8 cellular contexts compared by ENCODE assay signal in genomic region chr15:88911766-88912118, GRCh38. TPM values are rescaled to one million over a fixed set of nuclear protein-coding genes. Genes with fewer than 3 reads are reported as not detected.
DNase-seq lines count a peak whose midpoint lies in the region; ATAC-seq, FAIRE-seq and TF ChIP-seq lines count a peak whose summit lies in the region.

No MANE protein-coding gene starts in this region.

- 54 to 70% methylated on average over 5 of the region's 5 CpGs for WGBS in testis, 2 donors

- H3K36me3 ChIP-seq in Peyer's patch (no peaks in the 10 kb centered on the region), testis (ENCODE audit: low read depth, missing control alignments) (no peaks in the 10 kb centered on the region)

- ATAC-seq in GM18907 (IDR thresholded peaks at IDR 0.05; ENCODE audit: unreplicated experiment) (no peak), GM21526 (IDR thresholded peaks at IDR 0.05; ENCODE audit: low FRiP score, unreplicated experiment) (no peak)

- H3K9me3 ChIP-seq in Peyer's patch (no peaks in the 10 kb centered on the region), testis (no peaks in the 10 kb centered on the region)

- H3K27ac ChIP-seq in Peyer's patch (peak overlapping the region in 1 of 4 donors; percentile 79), testis (peak overlapping the region in 1 of 2 donors; percentile 82)

- H3K27me3 ChIP-seq in Peyer's patch (no peaks in the 10 kb centered on the region), testis (no peaks in the 10 kb centered on the region)

- TF ChIP-seq CTCF in Peyer's patch (IDR thresholded peaks at IDR 0.05) (no peak), fibroblast of the aortic adventitia (IDR thresholded peaks at IDR 0.05; ENCODE audit: insufficient read depth, low read length) (no peak), testis (IDR thresholded peaks at IDR 0.05) (no peak)

- H3K4me3 ChIP-seq in Peyer's patch (peak overlapping the region in 3 of 4 donors; percentile 65 to 74 (median 69)), fibroblast of the aortic adventitia (ENCODE audit: low read depth, low read length) (peak overlapping the region; percentile 77), testis (peak overlapping the region in 1 of 2 donors; percentile 82)

- intact Hi-C loops in testis (cut with DNase I; ENCODE audit: low total_unique reads), result no loop called here

- H3K4me1 ChIP-seq in Peyer's patch (no peaks in the 10 kb centered on the region), testis (peaks cover 12% of the 10 kb centered on the region)

- DNase-seq in Daoy (ENCODE audit: low read depth) (peak; percentile 32), Peyer's patch (no peak), fibroblast of the aortic adventitia (ENCODE audit: low read depth) (no peak), renal cortical epithelial cell (ENCODE audit: low read depth) (peak; percentile 69), testis (no peak), H54 (ENCODE audit: insufficient read length, low spot score) (no peak)

- no peak for TF ChIP-seq POLR2A in Peyer's patch (IDR thresholded peaks at IDR 0.05)
- no peak for TF ChIP-seq POLR2A in testis (IDR thresholded peaks at IDR 0.05)
- TF ChIP-seq POLR2A in H54 (IDR thresholded peaks at IDR 0.05; ENCODE audit: low read depth, low read length), result no peak

- no peak for FAIRE-seq in H54 (lab: Jason Lieb, UNC)

RNA-seq across cellular contexts. Expression of gene MFGE8, which starts 1.4 kb away (rescaled TPM):
- total RNA-seq in Daoy (2014; rRNA removed; shearing (Covaris generic)), result 13.9 and 14.9 TPM in 2 replicates
- 100 to 1,000 TPM in 1 of 4 donors, 10 to 100 TPM in 3; 51.8 to 156 (median 78.3) TPM for total RNA-seq in Peyer's patch
- total RNA-seq in fibroblast of the aortic adventitia (ENCODE audit: low replicate concordance), result 59.5 and 217 TPM in 2 replicates
- 66.0 and 71.6 TPM in 2 replicates for total RNA-seq in renal cortical epithelial cell
- 100 to 1,000 TPM; 163 to 260 TPM for total RNA-seq in testis
- polyA plus RNA-seq in testis (ENCODE audit: insufficient read depth, low read depth, low replicate concordance), result 137 TPM

RNA-seq across cellular contexts. Expression of gene HAPLN3, which starts 16.4 kb away (rescaled TPM):
- total RNA-seq in Daoy (2014; rRNA removed; shearing (Covaris generic)), result 5.6 and 6.6 TPM in 2 replicates
- total RNA-seq in Peyer's patch (10 to 100 TPM in 1 of 4 donors, 1 to 10 TPM in 3; 3.7 to 21.5 (median 5.6) TPM), fibroblast of the aortic adventitia (ENCODE audit: low replicate concordance) (2.8 and 14.6 TPM in 2 replicates), renal cortical epithelial cell (4.7 and 6.6 TPM in 2 replicates), testis (1 to 10 TPM; 4.8 to 5.0 TPM)
- 5.6 TPM for polyA plus RNA-seq in testis (ENCODE audit: insufficient read depth, low read depth, low replicate concordance)

Comparison
In these comparisons a context has a peak if more than half of its experiments do, and no peak if none do; other contexts are left out.
1. DNase-seq: peak in Daoy (single experiment) and renal cortical epithelial cell (single experiment); none in Peyer's patch (0 of 3), fibroblast of the aortic adventitia (single experiment), testis (single experiment) and H54 (single experiment).